In the genomic region with DNA sequence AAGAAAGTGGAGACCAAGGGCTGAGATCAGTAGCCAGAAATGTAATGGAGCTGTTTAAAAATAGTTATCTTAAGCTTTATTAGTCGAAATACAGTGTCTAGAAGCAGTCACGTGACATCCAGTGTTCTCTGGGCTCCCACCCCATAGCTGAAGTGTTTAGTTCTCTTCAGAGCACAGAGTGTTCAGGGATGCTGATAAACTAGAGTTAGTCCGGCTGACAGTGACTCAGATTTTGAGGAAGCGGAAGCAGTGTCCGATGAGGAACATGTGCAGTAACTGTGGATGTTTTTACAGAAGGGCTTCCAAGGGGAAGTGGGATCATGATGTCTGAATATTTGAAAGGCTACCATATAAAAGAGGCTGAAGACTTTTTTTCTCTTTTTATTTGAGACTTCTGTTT, we compare ENCODE assay signal across 10 cellular contexts.
DNase-seq lines count a peak whose midpoint lies in the region; ATAC-seq and TF ChIP-seq lines count a peak whose summit lies in the region.
"Had no signal": no experiment of that assay in that cellular context is flagged by ENCODE, and none has a peak within 500 bp of the region (broad histone marks: within the 10 kb centered on the region; RNA-seq: fewer than 3 reads in every experiment).

No MANE protein-coding gene starts in this region.

- H3K27me3 Mint-ChIP-seq in CD8-positive, alpha-beta memory T cell: no peaks in the 10 kb centered on the region
- H3K27me3 Mint-ChIP-seq in type B pancreatic cell: no peaks in the 10 kb centered on the region

- H3K9me3 ChIP-seq in ascending aorta: no peaks in the 10 kb centered on the region
- no peaks in the 10 kb centered on the region for H3K9me3 ChIP-seq in spleen
- H3K9me3 ChIP-seq in CD8-positive, alpha-beta memory T cell (ENCODE audit: low read length): no peaks in the 10 kb centered on the region

- H3K4me3 ChIP-seq in HFF-Myc (replicated peaks; ENCODE audit: low read depth, low read length): no peak overlapping the region
- H3K4me3 ChIP-seq in ascending aorta: no peak overlapping the region
- H3K4me3 ChIP-seq in spleen: no peak overlapping the region
- H3K4me3 ChIP-seq in CD8-positive, alpha-beta memory T cell (ENCODE audit: low read length): no peak overlapping the region

- H3K27ac ChIP-seq in ascending aorta (peak overlapping the region; percentile 68 to 78), spleen (peak overlapping the region in 6 of 8 donors; percentile 52 to 85 (median 79))
- H3K27ac ChIP-seq in CD8-positive, alpha-beta memory T cell (ENCODE audit: low read depth, low read length): no peak overlapping the region

- peaks cover 0 to 27% (median 13%) of the 10 kb centered on the region in 3 donors for H3K36me3 Mint-ChIP-seq in CD8-positive, alpha-beta memory T cell
- peaks cover 8% of the 10 kb centered on the region for H3K36me3 Mint-ChIP-seq in type B pancreatic cell

- H3K4me3 Mint-ChIP-seq in CD8-positive, alpha-beta memory T cell: no peak overlapping the region
- no peak overlapping the region for H3K4me3 Mint-ChIP-seq in type B pancreatic cell

- TF ChIP-seq POLR2A in spleen (IDR thresholded peaks at IDR 0.05): no peak

- POLR2A ChIA-PET in CD8-positive, alpha-beta memory T cell (lab: Charles Lee): no interaction called here

- H3K9me3 Mint-ChIP-seq in CD8-positive, alpha-beta memory T cell: no peaks in the 10 kb centered on the region
- H3K9me3 Mint-ChIP-seq in type B pancreatic cell: peaks cover 5% of the 10 kb centered on the region

- no peaks in the 10 kb centered on the region for H3K36me3 ChIP-seq in ascending aorta
- peaks cover 0 to 24% (median 0%) of the 10 kb centered on the region in 6 donors for H3K36me3 ChIP-seq in spleen
- no peaks in the 10 kb centered on the region for H3K36me3 ChIP-seq in CD8-positive, alpha-beta memory T cell (ENCODE audit: insufficient read depth, low read length)

- CTCF ChIA-PET in CD8-positive, alpha-beta memory T cell (lab: Charles Lee): no interaction called here

- WGBS in spleen, 5 donors: 32 to 52% (median 39%) methylated on average over 5 of the region's 5 CpGs

- peaks cover 23 to 57% (median 29%) of the 10 kb centered on the region in 3 donors for H3K4me1 Mint-ChIP-seq in CD8-positive, alpha-beta memory T cell
- H3K4me1 Mint-ChIP-seq in type B pancreatic cell (ENCODE audit: unreplicated experiment): peaks cover 30% of the 10 kb centered on the region

- H3K27ac Mint-ChIP-seq in CD8-positive, alpha-beta memory T cell: no peak overlapping the region
- H3K27ac Mint-ChIP-seq in type B pancreatic cell: no peak overlapping the region

- H3K4me1 ChIP-seq in ascending aorta: peaks cover 4 to 27% of the 10 kb centered on the region in 2 donors
- H3K4me1 ChIP-seq in spleen: peaks cover 4 to 45% (median 27%) of the 10 kb centered on the region in 6 donors
- peaks cover 15% of the 10 kb centered on the region for H3K4me1 ChIP-seq in CD8-positive, alpha-beta memory T cell (ENCODE audit: insufficient read depth, low read length)

- H3K27me3 ChIP-seq in ascending aorta: no peaks in the 10 kb centered on the region
- H3K27me3 ChIP-seq in spleen (replicated peaks in 1 of 7): no peaks in the 10 kb centered on the region
- H3K27me3 ChIP-seq in CD8-positive, alpha-beta memory T cell (ENCODE audit: insufficient read depth, low read length, poor library complexity, severe bottlenecking): no peaks in the 10 kb centered on the region

- intact Hi-C loops in ascending aorta (cut with DNase I): no loop called here
- intact Hi-C loops in left ventricle myocardium superior (cut with micrococcal nuclease): no loop called here
- intact Hi-C loops in spleen (cut with DNase I; ENCODE audit: low total_unique reads): no loop called here

- DNase-seq in HFF-Myc (ENCODE audit: extremely low read depth, low read depth) (peak; percentile 60), ascending aorta (ENCODE audit: low spot score in 2 of 2) (peak; percentile 74 to 91), left ventricle myocardium superior (peak; percentile 52), spleen (no peak), type B pancreatic cell (ENCODE audit: extremely low spot score, unreplicated experiment) (no peak), NCI-H69 (lab: John Stamatoyannopoulos, UW) (no peak)
- DNase-seq in CD8-positive, alpha-beta memory T cell: no peak
- DNase-seq: activated CD4-positive, CD25-positive, alpha-beta regulatory T cell treated with anti-CD3 and anti-CD28 coated beads, Interleukin-2, amount 50 U/mL, for 72 hours; NCI-H2029 treated with DMSO at 0.1 percent for 48 hours had no signal

- TF ChIP-seq CTCF in HFF-Myc (IDR thresholded peaks at IDR 0.05; ENCODE audit: low read depth, low read length, missing control alignments): no peak
- TF ChIP-seq CTCF in ascending aorta (IDR thresholded peaks at IDR 0.05): no peak
- TF ChIP-seq CTCF in spleen (IDR thresholded peaks at IDR 0.05 in 8 of 11, conservative IDR thresholded peaks at IDR 0.05 in 3 of 11): no peak
- no peak for TF ChIP-seq CTCF in type B pancreatic cell (conservative IDR thresholded peaks at IDR 0.05)

- ATAC-seq in left ventricle myocardium superior: peak; percentile 95
- ATAC-seq in GM19324 (IDR thresholded peaks at IDR 0.05; ENCODE audit: low FRiP score, unreplicated experiment): no peak

Comparison
In these comparisons a context has a peak if more than half of its experiments do, and no peak if none do; other contexts are left out.
1. DNase-seq: peak in HFF-Myc (single experiment), ascending aorta (2 of 2) and left ventricle myocardium superior (single experiment); none in spleen (single experiment), CD8-positive, alpha-beta memory T cell (0 of 5), type B pancreatic cell (single experiment) and NCI-H69 (single experiment).